In the genomic region with DNA sequence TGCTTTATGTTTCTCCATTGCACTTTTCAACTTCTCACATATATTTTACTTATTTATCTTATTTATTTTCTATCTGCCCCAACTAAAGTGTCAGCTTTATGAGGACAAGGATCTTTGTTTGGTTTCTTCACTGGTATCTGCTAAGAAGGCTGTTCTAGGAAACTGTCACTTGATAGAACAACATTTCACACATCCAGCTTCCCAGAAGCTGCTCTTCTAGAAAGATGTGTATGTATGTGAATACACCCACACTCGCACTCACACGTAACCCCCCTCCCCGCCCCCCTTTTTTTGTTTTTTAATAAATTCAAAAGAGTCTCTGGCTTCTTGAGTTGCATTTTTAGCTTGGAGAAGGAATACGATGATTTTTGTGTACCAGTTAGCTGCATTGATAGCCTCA, we compare ENCODE assay signal across 21 cellular contexts.
"Had no signal": no experiment of that assay in that cellular context is flagged by ENCODE, and none has a peak within 500 bp of the region (broad histone marks: within the 10 kb centered on the region; RNA-seq: fewer than 3 reads in every experiment).

No MANE protein-coding gene starts in this region.

- H3K9me3 ChIP-seq: esophagus muscularis mucosa, right lobe of liver, testis, uterus had no signal

- ATAC-seq: activated naive CD8-positive, alpha-beta T cell treated with anti-CD3 and anti-CD28 coated beads, Interleukin-2, amount 50 U/mL, for 24 hours; left ventricle myocardium superior; right lobe of liver had no signal

- H3K36me3 ChIP-seq: right lobe of liver, uterus had no signal

- H3K4me3 ChIP-seq: coronary artery, esophagus muscularis mucosa, right lobe of liver, skin epidermis, testis, uterus had no signal

- H3K27me3 ChIP-seq: esophagus muscularis mucosa, right lobe of liver, testis, uterus had no signal

- H3K9me3 Mint-ChIP-seq: activated naive CD8-positive, alpha-beta T cell treated with anti-CD3 and anti-CD28 coated beads, Interleukin-2, amount 50 U/mL, for 24 hours; activated T-helper 2 cell treated with anti-CD3 and anti-CD28 coated beads, Interferon-gamma antibody, Interleukin-2, Interleukin-4, amounts not matched to agents 10 μg/mL and 5 μg/mL and 100 μg/mL, durations not matched to agents 14 hours and 24 hours and 36 hours had no signal

- H3K27ac ChIP-seq: coronary artery, esophagus muscularis mucosa, right lobe of liver, skin epidermis, testis, uterus, WERI-Rb-1 had no signal

- H3K27me3 Mint-ChIP-seq: activated naive CD8-positive, alpha-beta T cell treated with anti-CD3 and anti-CD28 coated beads, Interleukin-2, amount 50 U/mL, for 24 hours had no signal

- H3K27ac Mint-ChIP-seq: activated naive CD8-positive, alpha-beta T cell treated with anti-CD3 and anti-CD28 coated beads, Interleukin-2, amount 50 U/mL, for 24 hours; activated T-helper 2 cell treated with anti-CD3 and anti-CD28 coated beads, Interferon-gamma antibody, Interleukin-2, Interleukin-4, amounts not matched to agents 10 μg/mL and 5 μg/mL and 100 μg/mL, durations not matched to agents 14 hours and 24 hours and 36 hours had no signal

- H3K4me3 Mint-ChIP-seq: activated naive CD8-positive, alpha-beta T cell treated with anti-CD3 and anti-CD28 coated beads, Interleukin-2, amount 50 U/mL, for 24 hours had no signal

- DNase-seq: activated CD4-positive, alpha-beta T cell treated with anti-CD3 and anti-CD28 coated beads for 1 hour; activated CD4-positive, alpha-beta T cell treated with anti-CD3 and anti-CD28 coated beads, Interleukin-2, amount 50 U/mL, for 1 hour; activated naive CD4-positive, alpha-beta T cell; activated naive CD8-positive, alpha-beta T cell treated with anti-CD3 and anti-CD28 coated beads, Interleukin-2, amount 50 U/mL, for 24 hours; cerebellar nuclear complex; hypothalamus; left ventricle myocardium superior; mammary epithelial cell; nucleus accumbens; posterior cingulate gyrus; right lobe of liver; stimulated activated CD4-positive, alpha-beta T cell treated with anti-CD3 and anti-CD28 coated beads, Interleukin-1b, Interleukin-23, amount 100 ng/mL, for 48 hours; SW 1271; testis; trophoblast cell; uterus; WERI-Rb-1 had no signal

- H3K4me1 ChIP-seq: right lobe of liver had no signal
